Comparison of ENCODE assay signal across 1 cellular context in the genomic region with DNA sequence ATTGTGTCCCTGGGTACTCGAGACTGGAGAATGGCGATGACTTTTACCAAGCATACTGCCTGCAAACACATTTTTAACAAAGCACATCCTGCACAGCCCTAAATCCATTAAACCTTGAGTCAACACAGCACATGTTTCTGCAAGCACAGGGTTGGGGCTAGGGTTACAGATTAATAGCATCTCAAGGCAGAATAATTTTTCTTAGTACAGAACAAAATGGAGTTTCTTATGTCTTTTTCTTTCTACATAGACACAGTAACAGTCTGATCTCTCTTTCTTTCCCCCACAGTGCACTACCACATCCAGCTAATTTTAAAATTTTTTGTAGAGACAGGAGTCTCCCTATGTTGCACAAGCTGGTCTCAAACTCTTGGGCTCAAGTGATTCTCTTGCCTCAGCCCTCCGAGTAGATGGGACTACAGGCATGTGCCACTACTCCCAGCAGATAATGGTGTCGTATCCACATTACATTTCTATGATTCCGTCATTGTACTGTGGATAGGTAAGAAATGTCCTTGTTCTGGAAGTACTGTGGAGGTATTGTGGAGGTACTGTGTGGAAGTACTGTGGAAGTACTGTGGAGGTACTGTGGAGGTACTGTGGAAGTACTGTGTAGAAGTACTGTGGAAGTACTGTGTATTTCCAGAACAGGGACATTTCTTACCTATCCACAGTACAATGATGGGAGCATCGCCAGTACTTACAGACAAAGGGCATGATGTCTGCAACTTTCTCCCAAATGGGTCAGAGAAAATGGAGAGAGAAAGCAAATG.
TF ChIP-seq lines count a peak whose summit lies in the region.

No MANE protein-coding gene starts in this region.

TF ChIP-seq in HepG2, 621 proteins besides CTCF, POLR2A, EP300 and RAD21:
- peak; percentile 96 for TF ChIP-seq ZSCAN21 (CRISPR knock-in tag; IDR thresholded peaks at IDR 0.05; ENCODE audit: borderline replicate concordance)
